1 cellular context compared by ENCODE assay signal in the genomic region with DNA sequence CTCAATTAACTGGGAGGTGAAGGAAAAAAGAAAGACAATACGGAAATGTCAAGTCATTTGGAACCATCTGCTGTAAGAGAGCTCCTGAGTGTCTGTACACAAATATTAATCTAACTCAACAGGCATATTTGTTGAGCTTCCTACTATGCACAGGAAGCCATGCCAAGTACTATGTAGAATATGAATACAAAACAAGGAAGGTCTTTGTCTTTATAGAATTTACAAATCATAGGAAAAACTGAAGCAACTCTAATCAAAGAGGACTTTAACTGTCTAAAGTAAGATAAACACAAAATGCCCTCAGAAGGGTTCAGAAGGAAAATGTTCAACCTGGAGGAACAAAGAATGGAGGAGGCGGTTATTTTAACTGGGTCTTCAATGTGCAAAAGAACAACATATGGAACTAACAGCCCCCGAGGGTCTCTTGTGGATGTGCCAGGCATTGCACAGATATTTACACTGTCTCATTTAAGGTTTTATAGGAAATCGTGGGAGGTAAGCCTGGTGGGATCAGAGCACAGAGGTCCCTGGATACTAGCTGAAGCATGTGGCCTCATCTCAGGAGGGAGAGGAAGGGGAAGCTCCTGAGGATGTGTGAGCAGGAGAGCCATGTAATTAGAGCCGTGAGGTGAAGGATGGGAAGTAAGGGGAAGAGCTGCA.
TF ChIP-seq lines count a peak whose summit lies in the region.

No MANE protein-coding gene starts in this region.

TF ChIP-seq in K562, 482 proteins besides CTCF, POLR2A, EP300 and RAD21:
- TF ChIP-seq CHCHD3 (CRISPR knock-in tag; IDR thresholded peaks at IDR 0.05) (no peak), NFE2 (IDR thresholded peaks at IDR 0.05; ENCODE audit: low read depth) (0 out of 2 replicates have a peak, but pooled peaks have one; percentile 11)
